8 cellular contexts compared by ENCODE assay signal in the genomic region with DNA sequence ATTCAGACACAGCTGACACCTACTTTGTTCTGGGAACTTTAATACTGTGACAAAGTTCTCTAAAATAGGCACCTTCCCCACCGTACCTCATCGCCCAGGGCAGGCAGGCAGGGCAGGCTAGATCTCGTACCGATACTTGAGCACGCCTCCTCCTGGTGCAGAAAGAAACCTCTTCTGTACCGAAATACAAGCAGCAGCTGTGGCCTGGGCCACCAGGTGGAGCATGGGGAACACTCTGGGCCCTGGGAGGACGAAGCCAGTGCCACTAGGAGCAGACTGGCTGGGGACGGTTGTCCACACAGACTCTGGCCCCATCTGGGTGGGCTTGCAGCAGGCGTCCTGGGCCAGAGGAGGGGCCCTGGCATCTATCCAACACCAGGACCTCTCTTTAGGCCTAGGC.
DNase-seq lines count a peak whose midpoint lies in the region; ATAC-seq and TF ChIP-seq lines count a peak whose summit lies in the region.

No MANE protein-coding gene starts in this region.

- H3K9me3 ChIP-seq in WERI-Rb-1 (ENCODE audit: severe bottlenecking), result no peaks in the 10 kb centered on the region
- H3K9me3 ChIP-seq in parathyroid adenoma (ENCODE audit: control insufficient read depth, low read length), result no peaks in the 10 kb centered on the region

- no peak overlapping the region; the same call in 1 of the 2 replicates for H3K27ac ChIP-seq in WERI-Rb-1
- H3K27ac ChIP-seq in parathyroid adenoma, result no peak overlapping the region

- H3K79me2 ChIP-seq in parathyroid adenoma, result no peaks in the 10 kb centered on the region

- H3K9ac ChIP-seq in parathyroid adenoma, result no peak overlapping the region

- DNase-seq in activated CD4-positive, CD25-positive, alpha-beta regulatory T cell treated with anti-CD3 and anti-CD28 coated beads, Interleukin-2, amount 50 U/mL, for 72 hours, result no peak
- DNase-seq in LNCaP clone FGC (ENCODE audit: low read depth) (no peak), WERI-Rb-1 (peak; percentile 87), fibroblast of peridontal ligament (ENCODE audit: extremely low read depth) (peak; percentile 25), foreskin melanocyte (no peak)

- H3K36me3 ChIP-seq in WERI-Rb-1, result peaks cover 20% of the 10 kb centered on the region
- no peaks in the 10 kb centered on the region for H3K36me3 ChIP-seq in parathyroid adenoma (ENCODE audit: control insufficient read depth, insufficient read depth, low read length)

- TF ChIP-seq CTCF in LNCaP clone FGC (IDR thresholded peaks at IDR 0.05; ENCODE audit: control insufficient read depth, extremely low read depth, insufficient read depth) (peak; percentile 66), WERI-Rb-1 (IDR thresholded peaks at IDR 0.05; ENCODE audit: low read depth, low read length) (peak; percentile 97), parathyroid adenoma (IDR thresholded peaks at IDR 0.05) (peak; percentile 58)

- H3K4me2 ChIP-seq in parathyroid adenoma (ENCODE audit: low read length), result no peak overlapping the region

- ATAC-seq in activated CD4-positive, CD25-positive, alpha-beta regulatory T cell treated with anti-CD3 and anti-CD28 coated beads, Interleukin-2, amount 50 U/mL, for 24 hours, result peak; percentile 18 to 41
- ATAC-seq in HG03039 (IDR thresholded peaks at IDR 0.05; ENCODE audit: unreplicated experiment), result no peak

- H3K27me3 ChIP-seq in WERI-Rb-1 (ENCODE audit: insufficient read depth, low read depth, severe bottlenecking), result no peaks in the 10 kb centered on the region
- no peaks in the 10 kb centered on the region for H3K27me3 ChIP-seq in parathyroid adenoma (ENCODE audit: control insufficient read depth, insufficient read depth, low read length)

- H3K4me1 ChIP-seq in parathyroid adenoma, result peaks cover 3% of the 10 kb centered on the region

- H3K4me3 ChIP-seq in LNCaP clone FGC (ENCODE audit: low read depth, low read length) (no peak overlapping the region), WERI-Rb-1 (ENCODE audit: low read depth, low read length) (no peak overlapping the region), parathyroid adenoma (ENCODE audit: low read depth, low read length) (no peak overlapping the region)

- H2AFZ ChIP-seq in parathyroid adenoma, result no peak overlapping the region

Comparison
In these comparisons a context has a peak if more than half of its experiments do, and no peak if none do; other contexts are left out.
1. DNase-seq: peak in WERI-Rb-1 (single experiment) and fibroblast of peridontal ligament (single experiment); none in activated CD4-positive, CD25-positive, alpha-beta regulatory T cell treated with anti-CD3 and anti-CD28 coated beads, Interleukin-2, amount 50 U/mL, for 72 hours (single experiment), LNCaP clone FGC (single experiment) and foreskin melanocyte (single experiment).
2. Peak in every context shown above with its lines, with median percentiles within 50 percentile points of each other: CTCF ChIP-seq.